ENCODE assay signal across 10 cellular contexts in the genomic region with DNA sequence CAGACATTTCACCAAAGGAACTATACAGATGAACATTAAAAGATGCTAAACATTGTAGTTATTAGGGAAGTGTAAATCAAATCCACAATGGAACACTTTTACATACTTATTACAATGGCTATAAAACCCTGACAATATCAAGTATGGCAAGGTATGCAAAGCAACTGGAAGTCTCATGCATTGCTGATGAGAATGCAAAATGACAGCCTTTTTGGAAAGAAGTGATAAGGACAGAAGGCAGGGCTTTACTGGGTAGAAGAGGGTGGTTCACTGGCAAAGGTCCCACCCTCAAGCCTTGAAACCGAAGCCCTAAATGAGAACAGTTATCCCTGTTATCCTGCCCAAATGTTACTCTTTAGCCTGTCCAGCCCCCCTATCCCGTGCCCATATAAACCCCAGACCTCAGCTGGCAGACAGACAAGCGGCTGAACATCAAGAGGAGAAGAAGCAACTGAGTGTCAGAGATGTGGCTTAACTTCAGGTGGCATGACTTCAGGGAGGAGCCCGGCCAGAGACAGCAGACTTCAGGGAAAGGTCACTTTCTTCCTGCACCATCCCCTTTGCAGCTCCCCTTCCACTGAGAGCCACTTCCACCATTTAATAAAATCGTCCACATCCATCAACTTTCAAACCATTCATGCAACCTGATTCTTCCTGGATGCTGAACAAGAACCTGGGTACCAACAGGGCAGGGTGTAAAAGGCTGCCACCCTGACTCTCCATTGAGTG. TPM values are rescaled to one million over a fixed set of nuclear protein-coding genes. Genes with fewer than 3 reads are reported as not detected.
A peak's percentile ranks its signal among the peaks of the same experiment; 100 is the strongest.
DNase-seq lines count a peak whose midpoint lies in the region; ATAC-seq and TF ChIP-seq lines count a peak whose summit lies in the region.
"Had no signal": no experiment of that assay in that cellular context is flagged by ENCODE, and none has a peak within 500 bp of the region (broad histone marks: within the 10 kb centered on the region; RNA-seq: fewer than 3 reads in every experiment).

No MANE protein-coding gene starts in this region.

- peak overlapping the region; percentile 84 for H3K4me3 Mint-ChIP-seq in T-helper 2 cell treated with Interferon-gamma antibody and Interleukin-4, amounts not matched to agents 5 μg/mL and 100 μg/mL, for 36 hours
- H3K4me3 Mint-ChIP-seq in IgD-negative memory B cell = peak overlapping the region; percentile 90 to 98 (median 95)
- peak overlapping the region; percentile 79 for H3K4me3 Mint-ChIP-seq in activated T-helper 1 cell treated with anti-CD3 and anti-CD28 coated beads, Interleukin-12 subunit alpha, Interleukin-12 subunit beta, Interleukin-2, Interleukin-4 antibody, amounts not matched to agents 30 ng/mL and 10 ng/mL and 1 ng/mL, durations not matched to agents 14 hours and 24 hours and 36 hours
- peak overlapping the region; percentile 43 for H3K4me3 Mint-ChIP-seq in natural killer cell

- peak overlapping the region; percentile 88 for H3K27ac Mint-ChIP-seq in T-helper 2 cell treated with Interferon-gamma antibody and Interleukin-4, amounts not matched to agents 5 μg/mL and 100 μg/mL, for 36 hours
- H3K27ac Mint-ChIP-seq in IgD-negative memory B cell (peak overlapping the region; percentile 88 to 97 (median 94)), natural killer cell (peak overlapping the region in 1 of 2 donors; percentile 50)
- H3K27ac Mint-ChIP-seq in activated T-helper 1 cell treated with anti-CD3 and anti-CD28 coated beads, Interleukin-12 subunit alpha, Interleukin-12 subunit beta, Interleukin-2, Interleukin-4 antibody, amounts not matched to agents 30 ng/mL and 10 ng/mL and 1 ng/mL, durations not matched to agents 14 hours and 24 hours and 36 hours = peak overlapping the region; percentile 89

- no peak for TF ChIP-seq CTCF in natural killer cell (IDR thresholded peaks at IDR 0.05)

- no peaks in the 10 kb centered on the region for H3K9me3 Mint-ChIP-seq in T-helper 2 cell treated with Interferon-gamma antibody and Interleukin-4, amounts not matched to agents 5 μg/mL and 100 μg/mL, for 36 hours
- H3K9me3 Mint-ChIP-seq in IgD-negative memory B cell (no peaks in the 10 kb centered on the region), natural killer cell (no peaks in the 10 kb centered on the region)
- no peaks in the 10 kb centered on the region for H3K9me3 Mint-ChIP-seq in activated T-helper 1 cell treated with anti-CD3 and anti-CD28 coated beads, Interleukin-12 subunit alpha, Interleukin-12 subunit beta, Interleukin-2, Interleukin-4 antibody, amounts not matched to agents 30 ng/mL and 10 ng/mL and 1 ng/mL, durations not matched to agents 14 hours and 24 hours and 36 hours

- peaks cover 4% of the 10 kb centered on the region for H3K36me3 Mint-ChIP-seq in T-helper 2 cell treated with Interferon-gamma antibody and Interleukin-4, amounts not matched to agents 5 μg/mL and 100 μg/mL, for 36 hours (ENCODE audit: low read depth)
- H3K36me3 Mint-ChIP-seq in IgD-negative memory B cell (no peaks in the 10 kb centered on the region), natural killer cell (no peaks in the 10 kb centered on the region)
- H3K36me3 Mint-ChIP-seq in activated T-helper 1 cell treated with anti-CD3 and anti-CD28 coated beads, Interleukin-12 subunit alpha, Interleukin-12 subunit beta, Interleukin-2, Interleukin-4 antibody, amounts not matched to agents 30 ng/mL and 10 ng/mL and 1 ng/mL, durations not matched to agents 14 hours and 24 hours and 36 hours (ENCODE audit: low read depth) = peaks cover 9% of the 10 kb centered on the region

- no peak for ATAC-seq in natural killer cell

- DNase-seq in T-helper 2 cell treated with Interferon-gamma antibody and Interleukin-4, amounts not matched to agents 5 μg/mL and 100 μg/mL, for 36 hours (ENCODE audit: low spot score) = no peak
- DNase-seq in T-helper 2 cell (no peak), natural killer cell (no peak), cerebellar nuclear complex (lab: John Stamatoyannopoulos, UW) (no peak), kidney tubule cell (ENCODE audit: low spot score) (no peak), NCI-H146 (lab: John Stamatoyannopoulos, UW) (no peak)
- no peak for DNase-seq in activated T-helper 1 cell treated with anti-CD3 and anti-CD28 coated beads, Interleukin-12 subunit alpha, Interleukin-12 subunit beta, Interleukin-2, Interleukin-4 antibody, amounts not matched to agents 30 ng/mL and 10 ng/mL and 1 ng/mL, durations not matched to agents 14 hours and 24 hours and 36 hours (ENCODE audit: low spot score)
- DNase-seq: dermis blood vessel endothelial cell had no signal

- no peaks in the 10 kb centered on the region for H3K27me3 Mint-ChIP-seq in T-helper 2 cell treated with Interferon-gamma antibody and Interleukin-4, amounts not matched to agents 5 μg/mL and 100 μg/mL, for 36 hours (ENCODE audit: low read depth)
- H3K27me3 Mint-ChIP-seq in IgD-negative memory B cell (no peaks in the 10 kb centered on the region), natural killer cell (ENCODE audit: low read depth in 2 of 2) (no peaks in the 10 kb centered on the region)
- H3K27me3 Mint-ChIP-seq in activated T-helper 1 cell treated with anti-CD3 and anti-CD28 coated beads, Interleukin-12 subunit alpha, Interleukin-12 subunit beta, Interleukin-2, Interleukin-4 antibody, amounts not matched to agents 30 ng/mL and 10 ng/mL and 1 ng/mL, durations not matched to agents 14 hours and 24 hours and 36 hours (ENCODE audit: insufficient read depth) = no peaks in the 10 kb centered on the region

- intact Hi-C loops in activated T-helper 1 cell treated with anti-CD3 and anti-CD28 coated beads, Interleukin-12 subunit alpha, Interleukin-12 subunit beta, Interleukin-2, Interleukin-4 antibody, amounts not matched to agents 30 ng/mL and 10 ng/mL and 1 ng/mL, durations not matched to agents 14 hours and 24 hours and 36 hours (cut with micrococcal nuclease) = loop anchor here (1.0 to 10.0 kb wide), 5 partner anchors 10 to 1381 kb away; a partner anchor contains a TSS
- intact Hi-C loops in natural killer cell (cut with micrococcal nuclease) = no loop called here

- H3K4me1 Mint-ChIP-seq in T-helper 2 cell treated with Interferon-gamma antibody and Interleukin-4, amounts not matched to agents 5 μg/mL and 100 μg/mL, for 36 hours (ENCODE audit: low read depth) = peaks cover 69% of the 10 kb centered on the region
- peaks cover 55 to 71% (median 57%) of the 10 kb centered on the region in 3 donors for H3K4me1 Mint-ChIP-seq in IgD-negative memory B cell
- H3K4me1 Mint-ChIP-seq in activated T-helper 1 cell treated with anti-CD3 and anti-CD28 coated beads, Interleukin-12 subunit alpha, Interleukin-12 subunit beta, Interleukin-2, Interleukin-4 antibody, amounts not matched to agents 30 ng/mL and 10 ng/mL and 1 ng/mL, durations not matched to agents 14 hours and 24 hours and 36 hours (ENCODE audit: low read depth) = peaks cover 82% of the 10 kb centered on the region
- H3K4me1 Mint-ChIP-seq in natural killer cell = peaks cover 9 to 11% of the 10 kb centered on the region in 2 donors

RNA-seq across cellular contexts. Expression of a gene that starts 0.7 kb away (rescaled TPM):
- 34.0 TPM for polyA plus RNA-seq in IgD-negative memory B cell
- total RNA-seq in activated T-helper 1 cell treated with anti-CD3 and anti-CD28 coated beads, Interleukin-12 subunit alpha, Interleukin-12 subunit beta, Interleukin-2, Interleukin-4 antibody, amounts not matched to agents 30 ng/mL and 10 ng/mL and 1 ng/mL, durations not matched to agents 14 hours and 24 hours and 36 hours = 2.8 and 3.5 TPM in 2 replicates
- 1 to 10 TPM in 2 of 3 donors, under 1 TPM in 1; 0.59 to 3.0 (median 1.1) TPM for total RNA-seq in natural killer cell
- total RNA-seq: dermis blood vessel endothelial cell, lung microvascular endothelial cell had no signal

RNA-seq across cellular contexts. Expression of a gene that starts 47.6 kb away (rescaled TPM):
- 0.50 TPM for polyA plus RNA-seq in IgD-negative memory B cell
- 12.4 and 12.8 TPM in 2 replicates for total RNA-seq in activated T-helper 1 cell treated with anti-CD3 and anti-CD28 coated beads, Interleukin-12 subunit alpha, Interleukin-12 subunit beta, Interleukin-2, Interleukin-4 antibody, amounts not matched to agents 30 ng/mL and 10 ng/mL and 1 ng/mL, durations not matched to agents 14 hours and 24 hours and 36 hours
- under 1 TPM in 2 of 3 donors, not detected in 1; 0.42 to 0.90 TPM for total RNA-seq in natural killer cell

Comparison
In these comparisons a context has a peak if more than half of its experiments do, and no peak if none do; other contexts are left out.
1. H3K4me3 Mint-ChIP-seq: peak in every context shown above with its lines; median percentile 95 in IgD-negative memory B cell; 84 in T-helper 2 cell treated with Interferon-gamma antibody and Interleukin-4, amounts not matched to agents 5 μg/mL and 100 μg/mL, for 36 hours; 79 in activated T-helper 1 cell treated with anti-CD3 and anti-CD28 coated beads, Interleukin-12 subunit alpha, Interleukin-12 subunit beta, Interleukin-2, Interleukin-4 antibody, amounts not matched to agents 30 ng/mL and 10 ng/mL and 1 ng/mL, durations not matched to agents 14 hours and 24 hours and 36 hours; 43 in natural killer cell.